9 cellular contexts compared by ENCODE assay signal in the genomic region with DNA sequence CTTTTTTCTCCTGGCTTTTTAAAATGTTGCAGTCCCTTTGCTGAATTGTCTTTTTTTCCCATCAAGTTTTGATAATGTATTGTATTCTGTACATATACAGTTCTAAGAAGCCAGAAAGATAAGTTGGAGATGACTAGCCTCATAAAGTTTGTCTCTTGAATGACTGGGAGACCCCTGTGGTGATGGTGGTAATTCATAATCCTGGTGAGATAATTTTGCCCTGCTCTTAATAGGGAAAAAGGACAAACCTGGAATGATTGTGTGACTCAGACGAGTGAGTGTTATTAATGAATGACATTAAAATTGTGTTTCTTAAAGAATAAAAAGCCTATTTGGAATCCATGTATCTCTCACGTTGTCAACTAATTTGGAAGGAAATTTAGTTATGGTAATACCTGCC. TPM values are rescaled to one million over a fixed set of nuclear protein-coding genes. Genes with fewer than 3 reads are reported as not detected.
DNase-seq lines count a peak whose midpoint lies in the region; ATAC-seq and TF ChIP-seq lines count a peak whose summit lies in the region.
"Had no signal": no experiment of that assay in that cellular context is flagged by ENCODE, and none has a peak within 500 bp of the region (broad histone marks: within the 10 kb centered on the region; RNA-seq: fewer than 3 reads in every experiment).

No MANE protein-coding gene starts in this region.

- H3K27ac ChIP-seq in left lung: peak overlapping the region in 1 of 2 donors; percentile 82
- peak overlapping the region in 1 of 2 donors; percentile 82 for H3K27ac ChIP-seq in uterus

- H3K36me3 Mint-ChIP-seq in stimulated activated naive CD8-positive, alpha-beta T cell treated with anti-CD3 and anti-CD28 coated beads, Interleukin-15, Interleukin-2, amounts not matched to agents 100 ng/mL and 50 ng/mL, for 24 hours (ENCODE audit: low read depth): peaks cover 25% of the 10 kb centered on the region
- H3K36me3 Mint-ChIP-seq in activated naive CD8-positive, alpha-beta T cell: no peaks in the 10 kb centered on the region

- no peaks in the 10 kb centered on the region for H3K9me3 Mint-ChIP-seq in stimulated activated naive CD8-positive, alpha-beta T cell treated with anti-CD3 and anti-CD28 coated beads, Interleukin-15, Interleukin-2, amounts not matched to agents 100 ng/mL and 50 ng/mL, for 24 hours
- H3K9me3 Mint-ChIP-seq in activated naive CD8-positive, alpha-beta T cell (ENCODE audit: low read depth): no peaks in the 10 kb centered on the region

- no peak for ATAC-seq in stimulated activated naive CD8-positive, alpha-beta T cell treated with anti-CD3 and anti-CD28 coated beads, Interleukin-15, Interleukin-2, amounts not matched to agents 100 U/mL and 50 U/mL, for 24 hours
- no peak for ATAC-seq in left lung
- ATAC-seq in HG02852 (IDR thresholded peaks at IDR 0.05; ENCODE audit: unreplicated experiment): no peak
- no peak for ATAC-seq in GM18517 (IDR thresholded peaks at IDR 0.05; ENCODE audit: unreplicated experiment)

- H3K36me3 ChIP-seq in left lung (peaks cover 0 to under 1% of the 10 kb centered on the region in 2 donors), uterus (no peaks in the 10 kb centered on the region)

- no peaks in the 10 kb centered on the region for H3K27me3 Mint-ChIP-seq in stimulated activated naive CD8-positive, alpha-beta T cell treated with anti-CD3 and anti-CD28 coated beads, Interleukin-15, Interleukin-2, amounts not matched to agents 100 ng/mL and 50 ng/mL, for 24 hours
- H3K27me3 Mint-ChIP-seq in activated naive CD8-positive, alpha-beta T cell: no peaks in the 10 kb centered on the region

- H3K4me3 Mint-ChIP-seq in stimulated activated naive CD8-positive, alpha-beta T cell treated with anti-CD3 and anti-CD28 coated beads, Interleukin-15, Interleukin-2, amounts not matched to agents 100 ng/mL and 50 ng/mL, for 24 hours: peak overlapping the region; percentile 97
- H3K4me3 Mint-ChIP-seq in activated naive CD8-positive, alpha-beta T cell: peak overlapping the region; percentile 100

- TF ChIP-seq CTCF in left lung (IDR thresholded peaks at IDR 0.05) (no peak), uterus (IDR thresholded peaks at IDR 0.05) (no peak)

- H3K4me1 ChIP-seq in left lung (peaks cover 0 to 22% of the 10 kb centered on the region in 2 donors), uterus (peaks cover 0 to 3% of the 10 kb centered on the region in 2 donors)

- TF ChIP-seq POLR2A in uterus (IDR thresholded peaks at IDR 0.05): no peak

- H3K9me3 ChIP-seq in left lung (no peaks in the 10 kb centered on the region), uterus (no peaks in the 10 kb centered on the region)

- H3K27me3 ChIP-seq in left lung (no peaks in the 10 kb centered on the region), uterus (no peaks in the 10 kb centered on the region)

- DNase-seq in stimulated activated naive CD8-positive, alpha-beta T cell treated with anti-CD3 and anti-CD28 coated beads, Interleukin-15, Interleukin-2, amounts not matched to agents 100 U/mL and 50 U/mL, for 24 hours: no peak
- DNase-seq in left lung: no peak
- DNase-seq in uterus: no peak
- no peak for DNase-seq in OCI-M1 (lab: John Stamatoyannopoulos, UW)
- DNase-seq: NCI-H1694 had no signal

- peaks cover 40% of the 10 kb centered on the region for H3K4me1 Mint-ChIP-seq in stimulated activated naive CD8-positive, alpha-beta T cell treated with anti-CD3 and anti-CD28 coated beads, Interleukin-15, Interleukin-2, amounts not matched to agents 100 ng/mL and 50 ng/mL, for 24 hours (ENCODE audit: low read depth)
- H3K4me1 Mint-ChIP-seq in activated naive CD8-positive, alpha-beta T cell (ENCODE audit: low read depth): peaks cover 29% of the 10 kb centered on the region

- intact Hi-C loops in left lung (cut with DNase I) (no loop called here), uterus (cut with DNase I; ENCODE audit: low total_unique reads) (no loop called here)

- H3K27ac Mint-ChIP-seq in stimulated activated naive CD8-positive, alpha-beta T cell treated with anti-CD3 and anti-CD28 coated beads, Interleukin-15, Interleukin-2, amounts not matched to agents 100 ng/mL and 50 ng/mL, for 24 hours: peak overlapping the region; percentile 94
- H3K27ac Mint-ChIP-seq in activated naive CD8-positive, alpha-beta T cell: peak overlapping the region; percentile 98

- H3K4me3 ChIP-seq in left lung (peak overlapping the region; percentile 72 to 89), uterus (peak overlapping the region; percentile 76 to 84)

RNA-seq across cellular contexts. Expression of a gene that starts 1.2 kb away (rescaled TPM):
- total RNA-seq in left lung: 10 to 100 TPM; 28.5 to 30.2 TPM
- total RNA-seq in uterus: 10 to 100 TPM; 42.0 to 75.9 (median 53.2) TPM

RNA-seq across cellular contexts. Expression of a gene that starts 58.7 kb away (rescaled TPM):
- 10 to 100 TPM; 20.3 to 24.6 TPM for total RNA-seq in left lung
- 10 to 100 TPM; 16.4 to 53.8 (median 31.3) TPM for total RNA-seq in uterus
